8 cellular contexts compared by ENCODE assay signal in the genomic region with DNA sequence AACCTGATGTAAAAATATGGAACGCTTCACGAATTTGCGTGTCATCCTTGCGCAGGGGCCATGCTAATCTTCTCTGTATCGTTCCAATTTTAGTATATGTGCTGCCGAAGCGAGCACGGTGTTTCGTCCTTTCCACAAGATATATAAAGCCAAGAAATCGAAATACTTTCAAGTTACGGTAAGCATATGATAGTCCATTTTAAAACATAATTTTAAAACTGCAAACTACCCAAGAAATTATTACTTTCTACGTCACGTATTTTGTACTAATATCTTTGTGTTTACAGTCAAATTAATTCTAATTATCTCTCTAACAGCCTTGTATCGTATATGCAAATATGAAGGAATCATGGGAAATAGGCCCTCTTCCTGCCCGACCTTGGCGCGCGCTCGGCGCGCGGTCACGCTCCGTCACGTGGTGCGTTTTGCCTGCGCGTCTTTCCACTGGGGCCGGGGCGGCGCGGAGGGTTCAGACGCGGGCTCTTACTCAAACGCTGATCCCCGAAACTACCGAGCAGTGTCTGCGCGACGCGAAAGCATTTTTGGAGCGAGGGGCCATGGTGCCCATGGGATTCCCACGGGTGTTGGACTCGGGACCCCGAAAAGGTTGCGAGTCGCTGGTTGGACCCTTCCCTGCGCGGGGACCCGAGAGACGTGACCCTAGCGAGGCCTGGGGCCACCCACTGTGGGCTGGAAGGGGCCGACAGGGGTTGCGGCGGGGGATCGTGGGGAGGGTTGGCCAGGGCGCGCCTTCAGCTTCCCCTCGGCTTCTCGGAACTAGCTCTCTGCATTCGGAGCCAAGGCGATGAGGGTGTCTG. TPM values are rescaled to one million over a fixed set of nuclear protein-coding genes. Genes with fewer than 3 reads are reported as not detected.
A peak's percentile ranks its signal among the peaks of the same experiment; 100 is the strongest.
DNase-seq lines count a peak whose midpoint lies in the region; ATAC-seq and FAIRE-seq lines count a peak whose summit lies in the region.

A gene (minus strand): TSS at position 117 of the 818 bp plus-strand sequence.

- H2BK12ac ChIP-seq in mesenchymal stem cell (ENCODE audit: low read length in 2 of 2) = peak within 1 kb of the TSS in 1 of 2 experiments; percentile 76

- H3K4me3 Mint-ChIP-seq in activated CD8-positive, alpha-beta memory T cell treated with anti-CD3 and anti-CD28 coated beads, Interleukin-2, amount 10 ng/mL, durations not matched to agents 7 days and 5 days = peak within 1 kb of the TSS; percentile 89
- peak within 1 kb of the TSS; percentile 88 to 90 for H3K4me3 Mint-ChIP-seq in effector memory CD8-positive, alpha-beta T cell

- peaks cover 22% of the 10 kb centered on the region for H3K4me1 ChIP-seq in mesenchymal stem cell (ENCODE audit: control insufficient read depth, insufficient read depth, low read depth, low read length)

- peak; percentile 73 for FAIRE-seq in HTR-8/SVneo (lab: Jason Lieb, UNC)

- H2BK15ac ChIP-seq in mesenchymal stem cell (ENCODE audit: low read depth, poor library complexity, severe bottlenecking) = peak within 1 kb of the TSS; percentile 66

- peaks cover 20 to 25% of the 10 kb centered on the region in 2 experiments for H3K27me3 ChIP-seq in mesenchymal stem cell (ENCODE audit: control insufficient read depth in 1 of 2, insufficient read depth in 1 of 2, low read length in 2 of 2)

- peak within 1 kb of the TSS; percentile 85 for H4K91ac ChIP-seq in mesenchymal stem cell (ENCODE audit: low read length)

- peak within 1 kb of the TSS; percentile 92 for H3K4me2 ChIP-seq in mesenchymal stem cell (ENCODE audit: low read length, poor library complexity, severe bottlenecking)

- peaks cover 33% of the 10 kb centered on the region for H3K27me3 Mint-ChIP-seq in activated CD8-positive, alpha-beta memory T cell treated with anti-CD3 and anti-CD28 coated beads, Interleukin-2, amount 10 ng/mL, durations not matched to agents 7 days and 5 days
- peaks cover 8 to 17% of the 10 kb centered on the region in 2 donors for H3K27me3 Mint-ChIP-seq in effector memory CD8-positive, alpha-beta T cell

- H3K18ac ChIP-seq in mesenchymal stem cell (ENCODE audit: low read depth in 1 of 2, low read length in 2 of 2) = peak within 1 kb of the TSS; percentile 93 to 99

- WGBS in mesenchymal stem cell = 1% methylated on average over 55 of the region's 62 CpGs

- no peaks in the 10 kb centered on the region for H3K9me3 Mint-ChIP-seq in activated CD8-positive, alpha-beta memory T cell treated with anti-CD3 and anti-CD28 coated beads, Interleukin-2, amount 10 ng/mL, durations not matched to agents 7 days and 5 days (ENCODE audit: low read depth)
- H3K9me3 Mint-ChIP-seq in effector memory CD8-positive, alpha-beta T cell = no peaks in the 10 kb centered on the region

- no peaks in the 10 kb centered on the region for H3K9me3 ChIP-seq in mesenchymal stem cell (ENCODE audit: control insufficient read depth, low read length)

- peak within 1 kb of the TSS; percentile 81 to 91 for H3K4me3 ChIP-seq in mesenchymal stem cell (ENCODE audit: insufficient read depth in 1 of 2, low read depth in 1 of 2, low read length in 2 of 2)

- H3K9ac ChIP-seq in mesenchymal stem cell (ENCODE audit: low read length) = peak within 1 kb of the TSS; percentile 96

- H3K27ac Mint-ChIP-seq in activated CD8-positive, alpha-beta memory T cell treated with anti-CD3 and anti-CD28 coated beads, Interleukin-2, amount 10 ng/mL, durations not matched to agents 7 days and 5 days = peak within 1 kb of the TSS; percentile 93
- peak within 1 kb of the TSS; percentile 98 to 100 for H3K27ac Mint-ChIP-seq in effector memory CD8-positive, alpha-beta T cell

- H2BK5ac ChIP-seq in mesenchymal stem cell (ENCODE audit: low read depth, low read length, poor library complexity, severe bottlenecking) = peak within 1 kb of the TSS; percentile 87

- H3K27ac ChIP-seq in mesenchymal stem cell (ENCODE audit: low read length, poor library complexity, severe bottlenecking) = peak within 1 kb of the TSS; percentile 81

- DNase-seq in COLO829 (ENCODE audit: low spot score) = peak; percentile 85
- DNase-seq in HTR-8/SVneo (ENCODE audit: insufficient read length, low spot score) = peak; percentile 90
- peak; percentile 93 for DNase-seq in NOMO-1 treated with DMSO at 0.1 percent for 48 hours (lab: John Stamatoyannopoulos, UW; ENCODE audit: unreplicated experiment)
- DNase-seq in activated CD8-positive, alpha-beta memory T cell treated with anti-CD3 and anti-CD28 coated beads, Interleukin-2, amount 10 ng/mL, durations not matched to agents 7 days and 5 days = peak; percentile 96
- peak; percentile 93 to 95 (median 95) for DNase-seq in effector memory CD8-positive, alpha-beta T cell
- peak; percentile 93 for DNase-seq in mesenchymal stem cell
- peak; percentile 87 for DNase-seq in stimulated activated CD8-positive, alpha-beta memory T cell treated with anti-CD3 and anti-CD28 coated beads, Interleukin-12 subunit alpha, Interleukin-12 subunit beta, amount 100 ng/mL, for 24 hours (ENCODE audit: extremely low read depth)

- peak within 1 kb of the TSS; percentile 33 for H4K8ac ChIP-seq in mesenchymal stem cell (ENCODE audit: low read length)

- no peak within 1 kb of the TSS for H3K23ac ChIP-seq in mesenchymal stem cell (ENCODE audit: low read length in 2 of 2)

- no peaks in the 10 kb centered on the region for H3K36me3 ChIP-seq in mesenchymal stem cell (ENCODE audit: control insufficient read depth in 1 of 2, insufficient read depth in 2 of 2, low read depth in 1 of 2, low read length in 2 of 2)

- H3K4ac ChIP-seq in mesenchymal stem cell (ENCODE audit: low read depth in 1 of 2, low read length in 2 of 2) = peak within 1 kb of the TSS; percentile 20 to 75

- peak within 1 kb of the TSS; percentile 79 for H2AFZ ChIP-seq in mesenchymal stem cell (ENCODE audit: low read depth, low read length)

- peaks cover 3% of the 10 kb centered on the region for H3K79me1 ChIP-seq in mesenchymal stem cell (replicated peaks; ENCODE audit: low read length, poor library complexity, severe bottlenecking)

- H2AK5ac ChIP-seq in mesenchymal stem cell (ENCODE audit: low read length, severe bottlenecking) = no peak within 1 kb of the TSS

- H3K14ac ChIP-seq in mesenchymal stem cell (ENCODE audit: low read length in 2 of 2) = peak within 1 kb of the TSS in 1 of 2 experiments; percentile 95

- peaks cover 2% of the 10 kb centered on the region for H3K36me3 Mint-ChIP-seq in activated CD8-positive, alpha-beta memory T cell treated with anti-CD3 and anti-CD28 coated beads, Interleukin-2, amount 10 ng/mL, durations not matched to agents 7 days and 5 days
- peaks cover 26% of the 10 kb centered on the region for H3K36me3 Mint-ChIP-seq in effector memory CD8-positive, alpha-beta T cell (ENCODE audit: insufficient read depth)

- CTCF ChIA-PET in activated CD8-positive, alpha-beta memory T cell treated with anti-CD3 and anti-CD28 coated beads, Interleukin-2, amount 10 ng/mL, durations not matched to agents 7 days and 5 days (lab: Charles Lee) = interaction anchor here (0.8 to 1.5 kb wide), 5 partner anchors 13 to 383 kb away, joined by 3 to 5 read pairs (median 3); no protein-coding TSS in a partner anchor

- no peak within 1 kb of the TSS for H2BK120ac ChIP-seq in mesenchymal stem cell (ENCODE audit: low read depth, low read length)

- peak; percentile 67 for ATAC-seq in GM21367 (IDR thresholded peaks at IDR 0.05; ENCODE audit: unreplicated experiment)
- ATAC-seq in activated CD8-positive, alpha-beta memory T cell treated with anti-CD3 and anti-CD28 coated beads, Interleukin-2, amount 10 ng/mL, durations not matched to agents 7 days and 5 days = peak; percentile 93
- peak; percentile 89 for ATAC-seq in effector memory CD8-positive, alpha-beta T cell (replicated peaks)

- peaks cover 27% of the 10 kb centered on the region for H3K4me1 Mint-ChIP-seq in activated CD8-positive, alpha-beta memory T cell treated with anti-CD3 and anti-CD28 coated beads, Interleukin-2, amount 10 ng/mL, durations not matched to agents 7 days and 5 days
- H3K4me1 Mint-ChIP-seq in effector memory CD8-positive, alpha-beta T cell (ENCODE audit: low read depth in 2 of 2) = peaks cover 20 to 24% of the 10 kb centered on the region in 2 donors

RNA-seq across cellular contexts. Expression of the gene that starts here (rescaled TPM):
- total RNA-seq in activated CD8-positive, alpha-beta memory T cell treated with anti-CD3 and anti-CD28 coated beads, Interleukin-2, amount 10 ng/mL, durations not matched to agents 7 days and 5 days = not detected
- polyA plus RNA-seq in mesenchymal stem cell (2013, experiment 1 of 2) = not detected
- not detected for polyA plus RNA-seq in mesenchymal stem cell (2013, experiment 2 of 2)

Comparison
In these comparisons a context has a peak if more than half of its experiments do, and no peak if none do; other contexts are left out.
1. Peak in every context shown above with its lines: DNase-seq, ATAC-seq, H3K4me3 ChIP-seq and H3K27ac ChIP-seq.
2. Peak in DNase-seq and ATAC-seq in activated CD8-positive, alpha-beta memory T cell treated with anti-CD3 and anti-CD28 coated beads, Interleukin-2, amount 10 ng/mL, durations not matched to agents 7 days and 5 days; RNA of the gene not detected or under 1 TPM.